Comparison of ENCODE assay signal across 8 cellular contexts in the genomic region with DNA sequence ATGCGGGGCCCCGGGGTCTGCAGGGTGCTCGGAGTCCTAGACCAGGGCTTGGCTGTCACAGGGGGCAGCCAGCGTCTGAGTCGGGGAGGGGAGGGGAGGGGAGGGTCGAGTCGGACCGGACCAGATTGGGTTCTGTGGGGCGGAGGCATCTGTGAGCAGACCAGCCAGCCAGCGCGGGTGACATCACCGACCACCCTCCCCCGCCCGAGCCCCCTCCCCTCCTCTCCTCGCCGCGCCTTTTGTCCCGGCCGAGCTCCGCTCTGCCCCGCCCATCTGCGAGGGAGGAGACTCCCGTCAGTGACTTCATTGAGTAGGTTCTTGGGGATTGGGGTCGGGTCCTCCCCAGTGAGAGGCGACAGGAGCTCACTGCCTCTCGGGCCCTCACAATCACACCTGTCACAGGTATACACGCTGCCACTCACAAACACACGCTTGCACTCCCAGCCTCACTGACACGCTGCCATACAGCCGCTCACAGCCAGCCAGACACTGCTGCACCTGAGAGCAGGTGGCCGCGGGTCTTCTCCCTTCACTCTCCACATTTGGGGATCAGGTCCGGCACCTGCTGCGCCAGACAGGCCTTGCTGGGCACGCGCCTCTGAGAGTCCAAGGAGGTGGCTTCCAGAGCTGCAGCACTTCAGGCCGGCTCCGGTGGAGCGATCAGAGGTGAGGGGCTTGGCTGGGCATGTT. TPM values are rescaled to one million over a fixed set of nuclear protein-coding genes. Genes with fewer than 3 reads are reported as not detected.
DNase-seq lines count a peak whose midpoint lies in the region; ATAC-seq, FAIRE-seq and TF ChIP-seq lines count a peak whose summit lies in the region.

No MANE protein-coding gene starts in this region.

- no peaks in the 10 kb centered on the region for H3K9me3 ChIP-seq in CD4-positive, alpha-beta T cell (ENCODE audit: control insufficient read depth, low read length)
- H3K9me3 ChIP-seq in kidney (ENCODE audit: control insufficient read depth in 1 of 2, low read length in 2 of 2) (no peaks in the 10 kb centered on the region), smooth muscle cell (replicated peaks; ENCODE audit: low read depth) (no peaks in the 10 kb centered on the region)

- H3F3A ChIP-seq in smooth muscle cell (ENCODE audit: low read depth): peaks cover 37% of the 10 kb centered on the region

- POLR2A ChIA-PET in CD4-positive, alpha-beta T cell (lab: Charles Lee): interaction anchor here (0.8 to 1.5 kb wide), 3 partner anchors 25 to 82 kb away, joined by 3 to 8 read pairs (median 8); partner anchors contain the start of gene VCP
- POLR2A ChIA-PET in T-cell (lab: Charles Lee): interaction anchor here in 1 of 2 donors (0.6 to 1.3 kb wide), 4 partner anchors 61 to 1562 kb away, joined by 3 to 5 read pairs (median 4); partner anchors contain the start of gene VCP

- peaks cover 9% of the 10 kb centered on the region for H4K20me1 ChIP-seq in smooth muscle cell (ENCODE audit: low read depth)

- 4% methylated on average over 15 of the region's 39 CpGs for WGBS in smooth muscle cell (ENCODE audit: low lambda C conversion rate)

- no peaks in the 10 kb centered on the region for H3K9me3 Mint-ChIP-seq in CD4-positive, alpha-beta T cell
- H3K9me3 Mint-ChIP-seq in T-cell: no peaks in the 10 kb centered on the region

- H3K79me2 ChIP-seq in smooth muscle cell (ENCODE audit: low read depth): no peaks in the 10 kb centered on the region

- H3K4me1 ChIP-seq in kidney (ENCODE audit: control insufficient read depth in 1 of 2, insufficient read depth in 1 of 2, low read depth in 1 of 2, low read length in 2 of 2) (peaks cover 33 to 40% of the 10 kb centered on the region in 2 donors), smooth muscle cell (ENCODE audit: low read depth) (peaks cover 46% of the 10 kb centered on the region)

- H3K36me3 Mint-ChIP-seq in CD4-positive, alpha-beta T cell (ENCODE audit: low read depth): no peaks in the 10 kb centered on the region
- no peaks in the 10 kb centered on the region for H3K36me3 Mint-ChIP-seq in T-cell

- no peak for TF ChIP-seq CTCF in CD4-positive, alpha-beta T cell (IDR thresholded peaks at IDR 0.05)
- TF ChIP-seq CTCF in HL-60 (IDR thresholded peaks at IDR 0.05; ENCODE audit: insufficient read depth, low read length) (no peak), kidney (IDR thresholded peaks at IDR 0.05; ENCODE audit: borderline replicate concordance, extremely low read depth, insufficient read depth) (no peak), smooth muscle cell (IDR thresholded peaks at IDR 0.05; ENCODE audit: borderline replicate concordance, insufficient read depth, poor library complexity, severe bottlenecking) (no peak)

- no peaks in the 10 kb centered on the region for H3K27me3 Mint-ChIP-seq in CD4-positive, alpha-beta T cell
- H3K27me3 Mint-ChIP-seq in T-cell: no peaks in the 10 kb centered on the region

- peaks cover 45% of the 10 kb centered on the region for H3K4me1 Mint-ChIP-seq in CD4-positive, alpha-beta T cell (ENCODE audit: low read depth)
- peaks cover 50 to 54% (median 52%) of the 10 kb centered on the region in 3 donors for H3K4me1 Mint-ChIP-seq in T-cell

- H3K27ac ChIP-seq in CD4-positive, alpha-beta T cell (ENCODE audit: low read depth, low read length): peak overlapping the region; percentile 48
- H3K27ac ChIP-seq in HL-60 (replicated peaks) (no peak overlapping the region), kidney (ENCODE audit: low read depth in 2 of 2, low read length in 2 of 2) (peak overlapping the region; percentile 92 to 96), smooth muscle cell (ENCODE audit: low read depth) (peak overlapping the region; percentile 100)

- no peak overlapping the region for H2AFZ ChIP-seq in smooth muscle cell (ENCODE audit: low read depth)

- no peak for ATAC-seq in CD4-positive, alpha-beta T cell (ENCODE audit: poor library complexity)
- ATAC-seq in T-cell (replicated peaks in 1 of 4): no peak
- no peak for ATAC-seq in HG02642 (IDR thresholded peaks at IDR 0.05; ENCODE audit: poor library complexity, unreplicated experiment)
- ATAC-seq in GM21619 (IDR thresholded peaks at IDR 0.05; ENCODE audit: unreplicated experiment): no peak

- CTCF ChIA-PET in CD4-positive, alpha-beta T cell (lab: Charles Lee): interaction anchor here (0.6 to 1.3 kb wide), 3 partner anchors 61 to 626 kb away, joined by 4 to 5 read pairs (median 4); no protein-coding TSS in a partner anchor
- CTCF ChIA-PET in T-cell (lab: Charles Lee): no interaction called here

- no peaks in the 10 kb centered on the region for H3K27me3 ChIP-seq in CD4-positive, alpha-beta T cell (ENCODE audit: control insufficient read depth, insufficient read depth, low read length)
- peaks cover 9% of the 10 kb centered on the region for H3K27me3 ChIP-seq in HL-60 (ENCODE audit: insufficient read depth, poor library complexity, severe bottlenecking)
- H3K27me3 ChIP-seq in smooth muscle cell (ENCODE audit: low read depth): no peaks in the 10 kb centered on the region

- H3K27ac Mint-ChIP-seq in CD4-positive, alpha-beta T cell: peak overlapping the region; percentile 75
- H3K27ac Mint-ChIP-seq in T-cell: peak overlapping the region in 1 of 2 donors; percentile 11

- H3K4me3 ChIP-seq in HL-60 (replicated peaks; ENCODE audit: insufficient read depth, low read length) (peak overlapping the region; percentile 67), kidney (ENCODE audit: low read length in 2 of 2) (peak overlapping the region; percentile 70 to 75), smooth muscle cell (peak overlapping the region; percentile 67)

- DNase-seq in CD4-positive, alpha-beta T cell: peak in 7 of 10 experiments; percentile 11 to 46 (median 19)
- DNase-seq in HL-60 (ENCODE audit: low read depth in 1 of 2, low spot score in 1 of 2): no peak
- peak in 19 of 34 experiments; percentile 7 to 37 (median 20) for DNase-seq in T-cell
- peak; percentile 51 for DNase-seq in cerebellar cortex (ENCODE audit: low spot score)
- peak; percentile 91 for DNase-seq in kidney
- DNase-seq in smooth muscle cell (lab: John Stamatoyannopoulos, UW; ENCODE audit: unreplicated experiment): peak; percentile 80

- FAIRE-seq in kidney (lab: Jason Lieb, UNC): no peak

- intact Hi-C loops in CD4-positive, alpha-beta T cell (cut with DNase I, micrococcal nuclease): loop anchor here (1.0 to 10.0 kb wide), 11 partner anchors 82 to 822 kb away; partner anchors contain the start of genes PIGO (in 2 of the 2), VCP (in 2 of the 2), CREB3 (in 1 of the 2) and DNAI1 (in 1 of the 2)
- intact Hi-C loops in kidney (cut with DNase I): no loop called here

- peak overlapping the region; percentile 87 for H3K4me2 ChIP-seq in smooth muscle cell

- H3K36me3 ChIP-seq in kidney (ENCODE audit: control insufficient read depth in 1 of 2, insufficient read depth in 2 of 2, low read length in 2 of 2) (no peaks in the 10 kb centered on the region), smooth muscle cell (ENCODE audit: low read depth) (no peaks in the 10 kb centered on the region)

- H3K9ac ChIP-seq in kidney (ENCODE audit: low read length in 2 of 2): peak overlapping the region; percentile 81 to 84
- peak overlapping the region; percentile 98 for H3K9ac ChIP-seq in smooth muscle cell (ENCODE audit: low read depth)

- H3K4me3 Mint-ChIP-seq in CD4-positive, alpha-beta T cell: peak overlapping the region; percentile 84
- H3K4me3 Mint-ChIP-seq in T-cell: peak overlapping the region; percentile 79 to 85 (median 83)

RNA-seq across cellular contexts. Expression of gene DNAJB5, which starts 0.5 kb away (rescaled TPM):
- 1 to 10 TPM; 2.7 to 2.8 TPM for total RNA-seq in CD4-positive, alpha-beta T cell
- total RNA-seq in T-cell: 1 to 10 TPM; 1.3 to 2.4 (median 1.7) TPM
- 10.6 TPM for total RNA-seq in kidney
- 9.7 TPM for polyA plus RNA-seq in kidney (ENCODE audit: insufficient read depth, low read depth, low replicate concordance)
- total RNA-seq in smooth muscle cell: 26.8 and 29.6 TPM in 2 replicates
- 28.4 and 30.5 TPM in 2 replicates for polyA plus RNA-seq in smooth muscle cell

RNA-seq across cellular contexts. Expression of gene PHF24, which starts 32.0 kb away (rescaled TPM):
- not detected for total RNA-seq in CD4-positive, alpha-beta T cell
- total RNA-seq in T-cell (not detected), kidney (0.98 TPM), smooth muscle cell (0.22 and 0.49 TPM in 2 replicates)
- polyA plus RNA-seq in kidney (ENCODE audit: insufficient read depth, low read depth, low replicate concordance) (0.09 TPM), smooth muscle cell (0.07 and 0.90 TPM in 2 replicates)

Comparison
In these comparisons a context has a peak if more than half of its experiments do, and no peak if none do; other contexts are left out.
1. DNase-seq: peak in CD4-positive, alpha-beta T cell (7 of 10), T-cell (19 of 34), cerebellar cortex (single experiment), kidney (single experiment) and smooth muscle cell (single experiment); none in HL-60 (0 of 2).
2. Peak in every context shown above with its lines, with median percentiles within 50 percentile points of each other: H3K4me3 ChIP-seq.